In the genomic region with DNA sequence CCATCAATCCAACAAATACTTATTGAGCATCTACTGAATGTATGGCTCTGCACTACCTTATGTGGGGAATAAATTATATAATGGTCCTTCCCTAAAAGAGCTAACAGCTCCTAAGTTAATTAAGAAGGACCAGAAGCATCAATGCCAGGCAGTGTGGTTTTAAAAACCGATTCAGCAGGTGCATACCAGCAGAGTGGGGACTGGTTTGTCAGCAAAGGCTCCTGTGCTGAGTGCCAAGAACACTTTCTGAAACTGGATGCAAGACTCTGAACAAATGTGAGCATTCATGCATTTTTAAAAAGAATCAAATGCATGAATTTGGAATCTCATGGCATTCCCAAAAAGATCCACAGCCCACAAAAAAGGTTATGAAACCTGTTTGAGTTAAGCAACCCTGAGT, we compare ENCODE assay signal across 24 cellular contexts.
DNase-seq lines count a peak whose midpoint lies in the region; ATAC-seq and TF ChIP-seq lines count a peak whose summit lies in the region.
"Had no signal": no experiment of that assay in that cellular context is flagged by ENCODE, and none has a peak within 500 bp of the region (broad histone marks: within the 10 kb centered on the region; RNA-seq: fewer than 3 reads in every experiment).

No MANE protein-coding gene starts in this region.

- TF ChIP-seq CTCF in stomach (IDR thresholded peaks at IDR 0.05), result no peak

- no peak for ATAC-seq in activated naive CD8-positive, alpha-beta T cell treated with anti-CD3 and anti-CD28 coated beads, Interleukin-2, amount 50 U/mL, for 24 hours
- no peak for ATAC-seq in GM19023 (IDR thresholded peaks at IDR 0.05; ENCODE audit: unreplicated experiment)
- ATAC-seq: A549, GM12878 had no signal

- H3K27me3 Mint-ChIP-seq in activated naive CD8-positive, alpha-beta T cell, result no peaks in the 10 kb centered on the region
- no peaks in the 10 kb centered on the region for H3K27me3 Mint-ChIP-seq in activated naive CD8-positive, alpha-beta T cell treated with anti-CD3 and anti-CD28 coated beads, Interleukin-2, amount 50 U/mL, for 24 hours
- H3K27me3 Mint-ChIP-seq: CD4-positive, alpha-beta T cell; CD8-positive, alpha-beta memory T cell had no signal

- H3K4me3 Mint-ChIP-seq in activated naive CD8-positive, alpha-beta T cell, result no peak overlapping the region
- H3K4me3 Mint-ChIP-seq in activated naive CD8-positive, alpha-beta T cell treated with anti-CD3 and anti-CD28 coated beads, Interleukin-2, amount 50 U/mL, for 24 hours, result no peak overlapping the region
- H3K4me3 Mint-ChIP-seq: CD14-positive monocyte; CD4-positive, alpha-beta T cell; CD8-positive, alpha-beta memory T cell; HFFc6 had no signal

- H3K27ac ChIP-seq in stomach, result peak overlapping the region in 3 of 5 donors; percentile 28 to 51 (median 40)
- no peak overlapping the region for H3K27ac ChIP-seq in substantia nigra (ENCODE audit: low read depth, low read length, poor library complexity, severe bottlenecking)
- H3K27ac ChIP-seq: A549; BLaER1 treated with 17β-estradiol and CSF1 and Interleukin-3, amounts not matched to agents 10 nM and 100 nM had no signal

- no peaks in the 10 kb centered on the region for H3K9me3 ChIP-seq in stomach
- H3K9me3 ChIP-seq: A549, BE2C, HAP-1 had no signal

- peak overlapping the region; percentile 11 for H3K27ac Mint-ChIP-seq in activated naive CD8-positive, alpha-beta T cell
- H3K27ac Mint-ChIP-seq in activated naive CD8-positive, alpha-beta T cell treated with anti-CD3 and anti-CD28 coated beads, Interleukin-2, amount 50 U/mL, for 24 hours, result no peak overlapping the region
- H3K27ac Mint-ChIP-seq: CD4-positive, alpha-beta T cell; HFFc6 had no signal

- H3K4me1 ChIP-seq in stomach, result peaks cover 0 to 6% (median 2%) of the 10 kb centered on the region in 4 donors
- H3K4me1 ChIP-seq: A549; BE2C; BLaER1 treated with 17β-estradiol and CSF1 and Interleukin-3, amounts not matched to agents 10 nM and 100 nM; HAP-1 had no signal

- peaks cover 0 to 32% (median 26%) of the 10 kb centered on the region in 4 donors for H3K36me3 ChIP-seq in stomach
- H3K36me3 ChIP-seq: BE2C, HAP-1 had no signal

- no peak for TF ChIP-seq EP300 in stomach (IDR thresholded peaks at IDR 0.05)

- no peak overlapping the region for H3K4me3 ChIP-seq in stomach
- H3K4me3 ChIP-seq: A549; BLaER1 treated with 17β-estradiol and CSF1 and Interleukin-3, amounts not matched to agents 10 nM and 100 nM; GM12878; HAP-1 had no signal

- no peaks in the 10 kb centered on the region for H3K9me3 Mint-ChIP-seq in activated naive CD8-positive, alpha-beta T cell (ENCODE audit: low read depth)
- H3K9me3 Mint-ChIP-seq in activated naive CD8-positive, alpha-beta T cell treated with anti-CD3 and anti-CD28 coated beads, Interleukin-2, amount 50 U/mL, for 24 hours, result no peaks in the 10 kb centered on the region
- H3K9me3 Mint-ChIP-seq: CD4-positive, alpha-beta T cell; CD8-positive, alpha-beta memory T cell had no signal

- no peak for TF ChIP-seq POLR2A in stomach (IDR thresholded peaks at IDR 0.05)

- DNase-seq in activated naive CD8-positive, alpha-beta T cell treated with anti-CD3 and anti-CD28 coated beads, Interleukin-2, amount 50 U/mL, for 24 hours, result no peak
- peak; percentile 25 for DNase-seq in astrocyte of the hippocampus (ENCODE audit: low read depth, low spot score)
- no peak for DNase-seq in stomach
- no peak for DNase-seq in substantia nigra (lab: John Stamatoyannopoulos, UW)
- DNase-seq in KG1 (lab: John Stamatoyannopoulos, UW), result no peak
- DNase-seq: 8988T; ACHN; AML-193; BE2C; CD4-positive, alpha-beta T cell; CD8-positive, alpha-beta memory T cell; DMS 273 treated with DMSO at 0.1 percent for 48 hours; DMS79; EL; GDM1; GOT3; HFFc6 had no signal

- peaks cover 15% of the 10 kb centered on the region for H3K36me3 Mint-ChIP-seq in activated naive CD8-positive, alpha-beta T cell
- peaks cover 22% of the 10 kb centered on the region for H3K36me3 Mint-ChIP-seq in activated naive CD8-positive, alpha-beta T cell treated with anti-CD3 and anti-CD28 coated beads, Interleukin-2, amount 50 U/mL, for 24 hours (ENCODE audit: low read depth)

- WGBS in stomach, 5 donors, result 44 to 76% (median 63%) methylated on average over 1 of the region's 1 CpG

- peaks cover 6% of the 10 kb centered on the region for H3K4me1 Mint-ChIP-seq in activated naive CD8-positive, alpha-beta T cell (ENCODE audit: low read depth)
- peaks cover 29% of the 10 kb centered on the region for H3K4me1 Mint-ChIP-seq in activated naive CD8-positive, alpha-beta T cell treated with anti-CD3 and anti-CD28 coated beads, Interleukin-2, amount 50 U/mL, for 24 hours
- H3K4me1 Mint-ChIP-seq: CD14-positive monocyte had no signal

- no peaks in the 10 kb centered on the region for H3K27me3 ChIP-seq in stomach
- H3K27me3 ChIP-seq: BE2C; BLaER1 treated with 17β-estradiol and CSF1 and Interleukin-3, amounts not matched to agents 10 nM and 100 nM had no signal

- intact Hi-C loops in stomach (cut with DNase I; ENCODE audit: low total_unique reads), result no loop called here
